8 cellular contexts compared by ENCODE assay signal in genomic region chr16:83826146-83826913, GRCh38. TPM values are rescaled to one million over a fixed set of nuclear protein-coding genes. Genes with fewer than 3 reads are reported as not detected.
DNase-seq lines count a peak whose midpoint lies in the region; ATAC-seq and TF ChIP-seq lines count a peak whose summit lies in the region.

No MANE protein-coding gene starts in this region.

- H3K9me3 ChIP-seq in SK-N-SH = no peaks in the 10 kb centered on the region
- H3K9me3 ChIP-seq in upper lobe of right lung = no peaks in the 10 kb centered on the region

- H3F3A ChIP-seq in SK-N-SH (replicated peaks; ENCODE audit: insufficient read depth) = no peaks in the 10 kb centered on the region

- intact Hi-C loops in Right ventricle myocardium inferior (cut with DNase I) (loop anchor here (2.0 to 5.0 kb wide), 3 partner anchors 52 to 236 kb away; no protein-coding TSS in a partner anchor), posterior cingulate gyrus (cut with DNase I) (loop anchor here (1.0 to 5.0 kb wide), 2 partner anchors 53 to 71 kb away; partner anchors contain the start of gene MLYCD), upper lobe of right lung (cut with DNase I) (no loop called here)

- H3K4me1 Mint-ChIP-seq in activated naive CD4-positive, alpha-beta T cell treated with anti-CD3 and anti-CD28 coated beads, Interleukin-2, amount 10 ng/mL, durations not matched to agents 7 days and 5 days = peaks cover 5% of the 10 kb centered on the region

- H3K27me3 ChIP-seq in BJ (ENCODE audit: control insufficient read depth, insufficient read depth, low read length) = peaks cover 3% of the 10 kb centered on the region
- H3K27me3 ChIP-seq in SK-N-SH (ENCODE audit: insufficient read depth) = no peaks in the 10 kb centered on the region; the same call in 1 of the 2 replicates
- H3K27me3 ChIP-seq in upper lobe of right lung = no peaks in the 10 kb centered on the region

- H3K4me3 Mint-ChIP-seq in activated naive CD4-positive, alpha-beta T cell treated with anti-CD3 and anti-CD28 coated beads, Interleukin-2, amount 10 ng/mL, durations not matched to agents 7 days and 5 days = no peak overlapping the region

- WGBS in SK-N-SH (ENCODE audit: low lambda C conversion rate) = 33% methylated on average over 21 of the region's 21 CpGs

- no peaks in the 10 kb centered on the region for H3K9me2 ChIP-seq in SK-N-SH

- peak; percentile 47 for DNase-seq in BJ (ENCODE audit: low read depth)
- DNase-seq in GM19240 (ENCODE audit: insufficient read length, low spot score) = peak; percentile 91
- DNase-seq in Jurkat, Clone E6-1 (ENCODE audit: low read depth, low spot score) = peak; percentile 33
- peak; percentile 86 for DNase-seq in SK-N-SH
- DNase-seq in activated naive CD4-positive, alpha-beta T cell treated with anti-CD3 and anti-CD28 coated beads, Interleukin-2, amount 10 ng/mL, durations not matched to agents 7 days and 5 days = peak; percentile 86
- peak; percentile 93 for DNase-seq in Right ventricle myocardium inferior (ENCODE audit: missing footprints)
- peak; percentile 68 to 97 (median 90) for DNase-seq in posterior cingulate gyrus
- peak; percentile 91 for DNase-seq in upper lobe of right lung

- CTCF ChIA-PET in BJ (lab: Yijun Ruan, JAX) = interaction anchor here (0.7 to 3.5 kb wide), 18 partner anchors 8 to 1563 kb away, joined by 3 to 25 read pairs (median 3); no protein-coding TSS in a partner anchor
- CTCF ChIA-PET in SK-N-SH (lab: Yijun Ruan, JAX) = interaction anchor here (0.6 to 4.6 kb wide), 24 partner anchors 9 to 255 kb away, joined by 3 to 78 read pairs (median 5); no protein-coding TSS in a partner anchor
- CTCF ChIA-PET in activated naive CD4-positive, alpha-beta T cell treated with anti-CD3 and anti-CD28 coated beads, Interleukin-2, amount 10 ng/mL, durations not matched to agents 7 days and 5 days (lab: Charles Lee) = interaction anchor here (0.7 to 2.1 kb wide), 15 partner anchors 9 to 262 kb away, joined by 3 to 13 read pairs (median 5); partner anchors contain the start of genes HSBP1, MLYCD and OSGIN1

- H3K27ac Mint-ChIP-seq in activated naive CD4-positive, alpha-beta T cell treated with anti-CD3 and anti-CD28 coated beads, Interleukin-2, amount 10 ng/mL, durations not matched to agents 7 days and 5 days = no peak overlapping the region

- no peaks in the 10 kb centered on the region for H4K20me1 ChIP-seq in SK-N-SH (ENCODE audit: insufficient read depth)

- H3K9ac ChIP-seq in SK-N-SH = no peak overlapping the region

- no peaks in the 10 kb centered on the region for H3K36me3 Mint-ChIP-seq in activated naive CD4-positive, alpha-beta T cell treated with anti-CD3 and anti-CD28 coated beads, Interleukin-2, amount 10 ng/mL, durations not matched to agents 7 days and 5 days

- ATAC-seq in Right ventricle myocardium inferior (peak; percentile 87), upper lobe of right lung (peak; percentile 98)

- H3K4me1 ChIP-seq in SK-N-SH (ENCODE audit: control insufficient read depth in 1 of 2, insufficient read depth in 2 of 2, low read depth in 1 of 2, low read length in 1 of 2) (no peaks in the 10 kb centered on the region; a peak in 1 of 4 replicates), upper lobe of right lung (peaks cover 6% of the 10 kb centered on the region)

- peaks cover 25% of the 10 kb centered on the region for H3K27me3 Mint-ChIP-seq in activated naive CD4-positive, alpha-beta T cell treated with anti-CD3 and anti-CD28 coated beads, Interleukin-2, amount 10 ng/mL, durations not matched to agents 7 days and 5 days

- TF ChIP-seq CTCF in BJ (IDR thresholded peaks at IDR 0.05; ENCODE audit: insufficient read depth, low read depth, low read length) (peak; percentile 93), SK-N-SH (IDR thresholded peaks at IDR 0.05) (peak; percentile 92), upper lobe of right lung (IDR thresholded peaks at IDR 0.05) (peak; percentile 97)

- TF ChIP-seq RAD21 in SK-N-SH (IDR thresholded peaks at IDR 0.05; ENCODE audit: low read length) = peak; percentile 86

- H2AFZ ChIP-seq in SK-N-SH (ENCODE audit: low read depth) = peak overlapping the region; percentile 57; the same call in 1 of the 2 replicates

- no peak overlapping the region for H3K4me2 ChIP-seq in SK-N-SH

- no peaks in the 10 kb centered on the region for H3K36me3 ChIP-seq in BJ (ENCODE audit: control insufficient read depth, insufficient read depth, low read length)
- H3K36me3 ChIP-seq in SK-N-SH (replicated peaks in 1 of 2; ENCODE audit: control insufficient read depth in 1 of 2, insufficient read depth in 2 of 2, low read length in 1 of 2) = no peaks in the 10 kb centered on the region
- H3K36me3 ChIP-seq in upper lobe of right lung = no peaks in the 10 kb centered on the region

- no peaks in the 10 kb centered on the region for H3K79me2 ChIP-seq in SK-N-SH (ENCODE audit: insufficient read depth)

- TF ChIP-seq EP300 in SK-N-SH (IDR thresholded peaks at IDR 0.05; ENCODE audit: borderline replicate concordance in 1 of 2, low read depth in 1 of 2, low read length in 1 of 2) = no peak

- no peaks in the 10 kb centered on the region for H3K9me3 Mint-ChIP-seq in activated naive CD4-positive, alpha-beta T cell treated with anti-CD3 and anti-CD28 coated beads, Interleukin-2, amount 10 ng/mL, durations not matched to agents 7 days and 5 days

- POLR2A ChIA-PET in BJ (lab: Charles Lee) = no interaction called here
- POLR2A ChIA-PET in SK-N-SH (lab: Yijun Ruan, JAX) = no interaction called here

- H3K4me3 ChIP-seq in BJ (ENCODE audit: low read depth, low read length) (no peak overlapping the region), SK-N-SH (ENCODE audit: low read depth in 2 of 2, low read length in 1 of 2) (peak overlapping the region in 1 of 2 experiments; percentile 2; a peak in 1 of 4 replicates), upper lobe of right lung (no peak overlapping the region)
- H3K4me3 ChIP-seq in Jurkat, Clone E6-1 (ENCODE audit: low read length) = no peak overlapping the region

- H3K27ac ChIP-seq in SK-N-SH (ENCODE audit: low read depth in 2 of 2, low read length in 1 of 2) (no peak overlapping the region), upper lobe of right lung (no peak overlapping the region)

TF ChIP-seq in SK-N-SH, 30 proteins besides CTCF, POLR2A, EP300 and RAD21:
- TF ChIP-seq GATA2 (CRISPR knock-in tag; IDR thresholded peaks at IDR 0.05) (no peak), NFIC (IDR thresholded peaks at IDR 0.05; ENCODE audit: borderline replicate concordance) (0 out of 2 replicates have a peak, but pooled peaks have one; percentile 10), RFX5 (IDR thresholded peaks at IDR 0.05; ENCODE audit: low read length) (no peak), YY1 (IDR thresholded peaks at IDR 0.05; ENCODE audit: low read depth) (no peak), POLR2AphosphoS5 (IDR thresholded peaks at IDR 0.05; ENCODE audit: low read depth, low read length) (no peak), SMC3 (IDR thresholded peaks at IDR 0.05; ENCODE audit: low read depth, low read length) (peak; percentile 89)
TF ChIP-seq in SK-N-SH: peak in this region for 2.

RNA-seq across cellular contexts. Expression of gene HSBP1, which starts 18.6 kb away (rescaled TPM):
- polyA plus RNA-seq in BJ (2011; rRNA removed) = 165 and 217 TPM in 2 replicates
- polyA minus RNA-seq in BJ (2011; rRNA and poly(A)+ RNA removed) = 17.9 and 28.8 TPM in 2 replicates
- polyA plus RNA-seq in Jurkat, Clone E6-1 (2012; ENCODE audit: insufficient read depth, insufficient read length) = 162 TPM
- polyA plus RNA-seq in SK-N-SH (2012; rRNA removed) = 99.8 and 177 TPM in 2 replicates
- 152 and 247 TPM in 2 replicates for polyA plus RNA-seq in SK-N-SH (2012; cell fraction: cytosol; rRNA removed)
- polyA plus RNA-seq in SK-N-SH (2012; cell fraction: nucleus; rRNA removed) = 42.5 and 61.4 TPM in 2 replicates
- 189 TPM for total RNA-seq in Right ventricle myocardium inferior
- total RNA-seq in upper lobe of right lung = 86.2 TPM

Comparison
In these comparisons a context has a peak if more than half of its experiments do, and no peak if none do; other contexts are left out.
1. DNase-seq: peak in every context shown above with its lines; median percentile 93 in Right ventricle myocardium inferior; 91 in GM19240; 91 in upper lobe of right lung; 90 in posterior cingulate gyrus; 86 in SK-N-SH; 86 in activated naive CD4-positive, alpha-beta T cell treated with anti-CD3 and anti-CD28 coated beads, Interleukin-2, amount 10 ng/mL, durations not matched to agents 7 days and 5 days; 47 in BJ; 33 in Jurkat, Clone E6-1.